ENCODE assay signal across 1 cellular context in genomic region chr5:163489055-163489744, GRCh38.
TF ChIP-seq lines count a peak whose summit lies in the region.

No MANE protein-coding gene starts in this region.

TF ChIP-seq in H1, 55 proteins besides CTCF, POLR2A, EP300 and RAD21:
- no peak for TF ChIP-seq GTF2F1 (IDR thresholded peaks at IDR 0.05; ENCODE audit: borderline replicate concordance, low read depth, low read length)
- TF ChIP-seq ASH2L (IDR thresholded peaks at IDR 0.05; ENCODE audit: low read length): no peak
- TF ChIP-seq EGR1 (IDR thresholded peaks at IDR 0.05; ENCODE audit: borderline replicate concordance, low read depth, low read length): no peak
- peak; percentile 28; the same call in 1 of the 2 replicates for TF ChIP-seq TEAD4 (IDR thresholded peaks at IDR 0.05; ENCODE audit: low read depth, low read length)
- TF ChIP-seq CHD1 (IDR thresholded peaks at IDR 0.05; ENCODE audit: low read depth, low read length): no peak
- no peak for TF ChIP-seq CBX5 (IDR thresholded peaks at IDR 0.05; ENCODE audit: low read depth, low read length)
- TF ChIP-seq POLR2AphosphoS5 (IDR thresholded peaks at IDR 0.05; ENCODE audit: low read depth, low read length): 0 out of 2 replicates have a peak, but pooled peaks have one; percentile 32
- no peak for TF ChIP-seq ZNF274 (IDR thresholded peaks at IDR 0.05; ENCODE audit: borderline replicate concordance, extremely low read depth, low read length)
- TF ChIP-seq BCL11A (IDR thresholded peaks at IDR 0.05; ENCODE audit: low read depth in 2 of 2, low read length in 2 of 2): no peak
- TF ChIP-seq GABPA (IDR thresholded peaks at IDR 0.05; ENCODE audit: borderline replicate concordance, insufficient read depth, low read length): no peak
- TF ChIP-seq TAF7 (optimal IDR thresholded peaks at IDR 0.05; ENCODE audit: borderline replicate concordance, low read depth, low read length): no peak
- TF ChIP-seq CEBPB (IDR thresholded peaks at IDR 0.05; ENCODE audit: low read depth, low read length): peak; percentile 66; the same call in 1 of the 2 replicates
- TF ChIP-seq, protein P1, sequence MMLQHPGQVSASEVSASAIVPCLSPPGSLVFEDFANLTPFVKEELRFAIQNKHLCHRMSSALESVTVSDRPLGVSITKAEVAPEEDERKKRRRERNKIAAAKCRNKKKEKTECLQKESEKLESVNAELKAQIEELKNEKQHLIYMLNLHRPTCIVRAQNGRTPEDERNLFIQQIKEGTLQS (IDR thresholded peaks at IDR 0.05; ENCODE audit: insufficient read depth, low read depth, low read length): no peak
- no peak for TF ChIP-seq SP1 (IDR thresholded peaks at IDR 0.05; ENCODE audit: low read depth, low read length)
- peak; percentile 27; the same call in 1 of the 2 replicates for TF ChIP-seq KDM1A (IDR thresholded peaks at IDR 0.05; ENCODE audit: borderline replicate concordance, low read length)
- no peak for TF ChIP-seq CHD2 (IDR thresholded peaks at IDR 0.05; ENCODE audit: low read length)
- TF ChIP-seq SP2 (IDR thresholded peaks at IDR 0.05; ENCODE audit: low read length): no peak
- no peak for TF ChIP-seq SIN3A (conservative IDR thresholded peaks at IDR 0.05 in 1 of 2, IDR thresholded peaks at IDR 0.05 in 1 of 2; ENCODE audit: low read depth in 1 of 2, low read length in 2 of 2)
- no peak for TF ChIP-seq SP4 (IDR thresholded peaks at IDR 0.05; ENCODE audit: low read length)
- TF ChIP-seq FOSL1 (IDR thresholded peaks at IDR 0.05; ENCODE audit: insufficient read depth, low read depth, low read length): no peak
- no peak for TF ChIP-seq RXRA (IDR thresholded peaks at IDR 0.05; ENCODE audit: insufficient read depth, low read depth, low read length)
- no peak for TF ChIP-seq TCF12 (IDR thresholded peaks at IDR 0.05; ENCODE audit: low read depth, low read length)
- no peak for TF ChIP-seq TAF1 (IDR thresholded peaks at IDR 0.05; ENCODE audit: low read depth, low read length)
- TF ChIP-seq RFX5 (IDR thresholded peaks at IDR 0.05; ENCODE audit: borderline replicate concordance, low read depth, low read length): no peak
- no peak for TF ChIP-seq SIRT6 (IDR thresholded peaks at IDR 0.05; ENCODE audit: low read length)
- TF ChIP-seq RNF2 (IDR thresholded peaks at IDR 0.05; ENCODE audit: borderline replicate concordance, low read depth, low read length, missing control alignments, poor library complexity, severe bottlenecking): no peak
- TF ChIP-seq MAFK (IDR thresholded peaks at IDR 0.05; ENCODE audit: low read depth, low read length): no peak
- TF ChIP-seq MAX (IDR thresholded peaks at IDR 0.05): peak; percentile 39; the same call in 1 of the 2 replicates
